In the genomic region with DNA sequence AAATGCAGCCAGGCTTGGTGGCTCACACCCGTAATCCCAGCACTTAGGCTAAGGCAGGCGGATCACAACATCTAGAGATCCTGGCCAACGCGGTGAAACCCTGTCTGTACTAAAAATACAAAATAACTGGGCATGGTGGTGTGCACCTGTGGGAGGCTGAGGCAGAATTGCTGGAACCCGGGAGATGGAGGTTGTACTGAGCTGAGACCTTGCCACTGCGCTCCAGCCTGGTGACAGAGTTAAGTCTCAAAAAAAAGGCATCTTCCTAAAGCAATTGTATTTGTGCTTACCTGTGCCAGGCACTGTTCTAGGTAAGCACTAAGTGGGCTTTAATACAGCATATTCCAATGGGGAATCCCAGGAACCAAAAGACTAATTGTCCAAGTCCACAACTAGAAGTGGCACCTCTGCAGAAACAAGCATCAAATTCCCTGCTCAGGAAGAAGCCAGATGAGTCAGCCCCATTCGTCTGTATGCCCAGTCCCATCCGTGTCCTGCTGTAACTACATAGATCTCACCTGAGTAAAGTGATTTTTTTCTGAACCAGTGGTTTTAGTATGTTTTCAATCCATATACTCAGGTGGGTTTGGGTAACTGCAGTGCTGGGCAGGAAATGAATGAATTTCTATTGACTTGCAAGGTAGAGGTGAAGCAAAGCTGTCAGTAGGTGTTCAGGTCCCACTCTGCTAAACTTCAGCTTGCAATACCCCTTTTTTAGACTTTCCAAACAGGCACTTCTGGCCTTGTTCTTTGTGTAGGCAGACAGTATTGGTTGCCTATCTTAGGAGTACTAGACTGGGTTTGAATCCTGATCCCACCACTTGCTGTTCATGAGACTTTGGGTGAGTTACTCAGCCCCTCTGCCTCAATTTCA, we compare ENCODE assay signal across 7 cellular contexts. TPM values are rescaled to one million over a fixed set of nuclear protein-coding genes. Genes with fewer than 3 reads are reported as not detected.
DNase-seq lines count a peak whose midpoint lies in the region; ATAC-seq lines count a peak whose summit lies in the region.

No MANE protein-coding gene starts in this region.

- H3K4me3 ChIP-seq in H7 (ENCODE audit: insufficient read depth, low read depth, low read length) (peak overlapping the region; percentile 8; the same call in 1 of the 2 replicates), trophoblast cell (ENCODE audit: low read depth, low read length) (no peak overlapping the region)

- no CpG with 5 or more reads among the region's 8 CpGs for WGBS in trophoblast cell (ENCODE audit: extremely low coverage, insufficient coverage, insufficient read length)

- H2BK120ac ChIP-seq in trophoblast cell (ENCODE audit: insufficient read depth, low read length, poor library complexity) = no peak overlapping the region

- peaks cover 47% of the 10 kb centered on the region for H3K36me3 ChIP-seq in H7 (replicated peaks; ENCODE audit: control insufficient read depth, insufficient read depth, low read length)
- H3K36me3 ChIP-seq in trophoblast cell (ENCODE audit: control insufficient read depth in 1 of 2, insufficient read depth in 2 of 2, low read length in 2 of 2) = peaks cover 41 to 45% of the 10 kb centered on the region in 2 experiments

- H3K27me3 Mint-ChIP-seq in central memory CD8-positive, alpha-beta T cell = no peaks in the 10 kb centered on the region

- peak overlapping the region; percentile 87 for H3K27ac Mint-ChIP-seq in central memory CD8-positive, alpha-beta T cell (ENCODE audit: low read depth)

- no peak overlapping the region for H2AK5ac ChIP-seq in trophoblast cell (ENCODE audit: low read length)

- peak overlapping the region; percentile 92 for H3K27ac ChIP-seq in trophoblast cell (ENCODE audit: low read depth, low read length)

- no peak overlapping the region for H4K91ac ChIP-seq in trophoblast cell (ENCODE audit: low read depth, low read length)

- peaks cover 50% of the 10 kb centered on the region for H3K4me1 Mint-ChIP-seq in central memory CD8-positive, alpha-beta T cell

- H3K9ac ChIP-seq in trophoblast cell (ENCODE audit: low read length) = peak overlapping the region; percentile 9

- H3K14ac ChIP-seq in trophoblast cell (ENCODE audit: low read length) = no peak overlapping the region

- H3K4me3 Mint-ChIP-seq in central memory CD8-positive, alpha-beta T cell = peak overlapping the region; percentile 96

- H2AFZ ChIP-seq in trophoblast cell (ENCODE audit: insufficient read depth, low read length, poor library complexity) = no peak overlapping the region

- peaks cover 94% of the 10 kb centered on the region for H3K36me3 Mint-ChIP-seq in central memory CD8-positive, alpha-beta T cell (ENCODE audit: insufficient read depth)

- DNase-seq in H7 (no peak), RPMI7951 (ENCODE audit: low read depth) (peak; percentile 53), trophoblast cell (peak in 1 of 2 donors; percentile 47), cerebellar nuclear complex (lab: John Stamatoyannopoulos, UW) (no peak), hepatic stellate cell (ENCODE audit: low spot score) (no peak)
- no peak for DNase-seq in central memory CD8-positive, alpha-beta T cell (ENCODE audit: low spot score in 2 of 2)

- no peak for ATAC-seq in central memory CD8-positive, alpha-beta T cell (replicated peaks; ENCODE audit: extremely low read depth, poor library complexity, severe bottlenecking)
- no peak for ATAC-seq in GM21786 (IDR thresholded peaks at IDR 0.05; ENCODE audit: unreplicated experiment)

- H4K8ac ChIP-seq in trophoblast cell (ENCODE audit: low read depth, low read length) = no peak overlapping the region

- H2BK12ac ChIP-seq in trophoblast cell (ENCODE audit: low read length) = no peak overlapping the region

- no peak overlapping the region for H3K4ac ChIP-seq in trophoblast cell (ENCODE audit: low read depth, low read length)

- no peak overlapping the region for H2BK5ac ChIP-seq in trophoblast cell (ENCODE audit: low read depth, low read length, poor library complexity)

- H3K23ac ChIP-seq in trophoblast cell (ENCODE audit: low read length) = no peak overlapping the region

- H3K79me1 ChIP-seq in trophoblast cell (ENCODE audit: low read length) = peaks cover 24% of the 10 kb centered on the region

- H4K12ac ChIP-seq in trophoblast cell (ENCODE audit: low read depth, low read length) = peak overlapping the region; percentile 35

- H3K79me2 ChIP-seq in trophoblast cell (ENCODE audit: control insufficient read depth, insufficient read depth, low read length, poor library complexity) = peaks cover 16% of the 10 kb centered on the region

- no peaks in the 10 kb centered on the region for H3K27me3 ChIP-seq in H7 (ENCODE audit: control insufficient read depth, insufficient read depth, low read length)
- H3K27me3 ChIP-seq in trophoblast cell (ENCODE audit: insufficient read depth, low read length) = no peaks in the 10 kb centered on the region

- H3K9me3 Mint-ChIP-seq in central memory CD8-positive, alpha-beta T cell = no peaks in the 10 kb centered on the region

- H3K18ac ChIP-seq in trophoblast cell (ENCODE audit: low read length) = no peak overlapping the region

- peak overlapping the region; percentile 17 for H3K4me2 ChIP-seq in trophoblast cell (ENCODE audit: low read length)

- H3K9me3 ChIP-seq in trophoblast cell (ENCODE audit: insufficient read depth, low read depth, low read length) = no peaks in the 10 kb centered on the region

- peaks cover 0 to 6% of the 10 kb centered on the region in 2 experiments for H3K4me1 ChIP-seq in trophoblast cell (ENCODE audit: control insufficient read depth in 1 of 2, insufficient read depth in 2 of 2, low read length in 2 of 2)

RNA-seq across cellular contexts. Expression of a gene that starts 4.7 kb away (rescaled TPM):
- total RNA-seq in H7 (2014; rRNA removed; shearing (Covaris generic)) = 113 and 136 TPM in 2 replicates
- 38.2 and 48.9 TPM in 2 replicates for total RNA-seq in RPMI7951 (2014; rRNA removed; shearing (Covaris generic))
- polyA plus RNA-seq in trophoblast cell (2013) = 90.8 and 94.1 TPM in 2 replicates

RNA-seq across cellular contexts. Expression of a gene that starts 42.3 kb away (rescaled TPM):
- total RNA-seq in H7 (2014; rRNA removed; shearing (Covaris generic)) = 35.3 and 37.1 TPM in 2 replicates
- 47.1 and 49.5 TPM in 2 replicates for total RNA-seq in RPMI7951 (2014; rRNA removed; shearing (Covaris generic))
- polyA plus RNA-seq in trophoblast cell (2013) = 50.8 and 53.6 TPM in 2 replicates
